8 cellular contexts compared by ENCODE assay signal in the genomic region with DNA sequence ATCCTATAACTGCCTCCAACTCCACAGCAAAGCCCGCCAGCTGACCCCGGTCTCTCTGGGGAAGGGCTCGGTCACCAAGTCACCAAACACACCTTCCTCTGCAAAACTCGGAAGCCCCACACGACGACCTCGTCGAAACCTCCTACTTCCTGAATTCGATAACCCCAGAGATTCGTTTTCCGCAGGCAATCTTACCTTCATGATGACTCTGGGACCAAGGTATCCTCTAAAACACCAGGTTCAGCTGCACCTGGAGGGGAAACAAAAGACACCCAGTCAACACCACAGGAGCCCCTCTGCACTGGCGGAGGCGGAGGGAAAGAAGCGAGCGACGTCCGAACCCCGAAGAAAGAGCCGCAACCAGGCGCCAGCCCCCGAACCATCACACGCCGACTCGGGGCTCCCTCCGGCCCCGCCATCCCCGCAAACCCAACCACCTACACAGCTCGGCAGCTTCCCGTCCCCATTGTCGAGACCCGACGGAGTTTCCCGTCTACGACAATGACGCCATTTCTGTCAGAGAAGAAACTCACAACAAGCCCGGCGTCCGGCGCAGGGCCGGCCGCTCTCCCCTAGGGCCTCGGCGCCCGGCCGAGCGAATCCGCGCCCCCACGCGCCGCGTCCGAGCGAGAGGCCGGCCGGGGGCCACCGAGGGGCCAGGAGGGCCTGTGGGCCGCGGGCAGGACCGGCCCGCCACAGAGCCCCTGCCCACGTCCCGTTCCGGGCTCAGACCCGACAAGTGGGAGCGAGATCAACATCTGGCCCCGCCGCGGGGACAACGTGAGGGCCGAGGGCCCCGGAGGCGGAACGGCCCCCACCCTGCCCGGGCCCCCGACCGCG. TPM values are rescaled to one million over a fixed set of nuclear protein-coding genes. Genes with fewer than 3 reads are reported as not detected.
DNase-seq lines count a peak whose midpoint lies in the region; ATAC-seq and TF ChIP-seq lines count a peak whose summit lies in the region.

No MANE protein-coding gene starts in this region.

- in situ Hi-C loops in ACHN (cut with HindIII; ENCODE audit: low pct_ligation_motif_present, low pct_unique_long_range_greater_than_20kb, low sequenced_read_pairs): no loop called here

- intact Hi-C loops in lower lobe of right lung (cut with DNase I): no loop called here

- no peak for TF ChIP-seq CTCF in lower lobe of right lung (IDR thresholded peaks at IDR 0.05)

- H3K9me3 ChIP-seq in lower lobe of right lung: no peaks in the 10 kb centered on the region

- peak; percentile 21 for ATAC-seq in GM19351 (IDR thresholded peaks at IDR 0.05; ENCODE audit: unreplicated experiment)
- peak; percentile 3 for ATAC-seq in lower lobe of right lung
- ATAC-seq in HG03108 (IDR thresholded peaks at IDR 0.05; ENCODE audit: unreplicated experiment): no peak

- peak overlapping the region; percentile 95 for H3K27ac ChIP-seq in lower lobe of right lung

- H3K4me3 ChIP-seq in lower lobe of right lung: peak overlapping the region; percentile 93

- H3K36me3 ChIP-seq in lower lobe of right lung: no peaks in the 10 kb centered on the region

- H3K27me3 ChIP-seq in lower lobe of right lung (ENCODE audit: low read depth): no peaks in the 10 kb centered on the region

- peaks cover 62% of the 10 kb centered on the region for H3K4me1 ChIP-seq in lower lobe of right lung

- peak; percentile 50 for DNase-seq in ACHN
- peak; percentile 17 for DNase-seq in NCI-H2029 (lab: John Stamatoyannopoulos, UW)
- peak; percentile 59 for DNase-seq in activated CD4-positive, alpha-beta T cell treated with anti-CD3 and anti-CD28 coated beads, Interleukin-2, amount 50 U/mL, for 1 hour
- peak; percentile 72 for DNase-seq in dermis blood vessel endothelial cell
- DNase-seq in lower lobe of right lung: peak; percentile 60
- peak in 2 of 3 experiments; percentile 41 to 60 for DNase-seq in stimulated activated CD4-positive, alpha-beta T cell treated with anti-CD3 and anti-CD28 coated beads, TNF-alpha, amount 100 ng/mL, for 24 hours (ENCODE audit: low read depth in 3 of 3)

RNA-seq across cellular contexts. Expression of a gene that starts 1.0 kb away (rescaled TPM):
- 62.0 and 67.9 TPM in 2 replicates for total RNA-seq in dermis blood vessel endothelial cell
- total RNA-seq in lower lobe of right lung: 39.1 TPM

RNA-seq across cellular contexts. Expression of a gene that starts 1.4 kb away (rescaled TPM):
- total RNA-seq in dermis blood vessel endothelial cell (24.7 and 31.5 TPM in 2 replicates), lower lobe of right lung (29.8 TPM)

RNA-seq across cellular contexts. Expression of a gene that starts 40.3 kb away (rescaled TPM):
- total RNA-seq in dermis blood vessel endothelial cell: 17.5 and 22.4 TPM in 2 replicates
- total RNA-seq in lower lobe of right lung: 25.3 TPM

Comparison
In these comparisons a context has a peak if more than half of its experiments do, and no peak if none do; other contexts are left out.
1. DNase-seq: peak in every context shown above with its lines; median percentile 72 in dermis blood vessel endothelial cell; 60 in lower lobe of right lung; 59 in activated CD4-positive, alpha-beta T cell treated with anti-CD3 and anti-CD28 coated beads, Interleukin-2, amount 50 U/mL, for 1 hour; 50 in stimulated activated CD4-positive, alpha-beta T cell treated with anti-CD3 and anti-CD28 coated beads, TNF-alpha, amount 100 ng/mL, for 24 hours; 50 in ACHN; 17 in NCI-H2029.